In genomic region chr12:98767248-98767647, GRCh38 we compare ENCODE assay signal across 30 cellular contexts.
"Had no signal": no experiment of that assay in that cellular context is flagged by ENCODE, and none has a peak within 500 bp of the region (broad histone marks: within the 10 kb centered on the region; RNA-seq: fewer than 3 reads in every experiment).

No MANE protein-coding gene starts in this region.

- FAIRE-seq: frontal cortex had no signal

- H3K36me3 ChIP-seq: adrenal gland, colonic mucosa, heart left ventricle had no signal

- ATAC-seq: activated CD4-positive, alpha-beta T cell treated with anti-CD3 and anti-CD28 coated beads for 36 hours; activated CD8-positive, alpha-beta memory T cell treated with anti-CD3 and anti-CD28 coated beads, Interleukin-2, amount 10 ng/mL, durations not matched to agents 7 days and 5 days; activated CD8-positive, alpha-beta T cell treated with anti-CD3 and anti-CD28 coated beads, Interleukin-2, amount 10 ng/mL, durations not matched to agents 7 days and 5 days; activated naive CD8-positive, alpha-beta T cell treated with anti-CD3 and anti-CD28 coated beads, Interleukin-2, amount 50 U/mL, for 24 hours; body of pancreas; esophagus mucosa; heart left ventricle had no signal

- DNase-seq: activated CD4-positive, alpha-beta memory T cell treated with anti-CD3 and anti-CD28 coated beads for 36 hours; activated CD4-positive, alpha-beta T cell treated with anti-CD3 and anti-CD28 coated beads for 36 hours; activated CD4-positive, alpha-beta T cell treated with anti-CD3 and anti-CD28 coated beads, Interleukin-2, amount 10 ng/mL, durations not matched to agents 24 days and 14 days; activated CD4-positive, CD25-positive, alpha-beta regulatory T cell; activated CD4-positive, CD25-positive, alpha-beta regulatory T cell treated with anti-CD3 and anti-CD28 coated beads, Interleukin-2, amount 50 U/mL, for 72 hours; activated CD8-positive, alpha-beta memory T cell treated with anti-CD3 and anti-CD28 coated beads, Interleukin-2, amount 10 ng/mL, durations not matched to agents 7 days and 5 days; activated CD8-positive, alpha-beta memory T cell treated with anti-CD3 and anti-CD28 coated beads, Interleukin-2, amount 50 U/mL, for 4 hours; activated CD8-positive, alpha-beta T cell treated with anti-CD3 and anti-CD28 coated beads, Interleukin-2, amount 10 ng/mL, durations not matched to agents 7 days and 5 days; activated effector memory CD4-positive, alpha-beta T cell treated with anti-CD3 and anti-CD28 coated beads, Interleukin-2, amount 50 U/mL, for 16 hours; activated naive CD4-positive, alpha-beta T cell treated with anti-CD3 and anti-CD28 coated beads for 36 hours; activated naive CD8-positive, alpha-beta T cell treated with anti-CD3 and anti-CD28 coated beads for 36 hours; activated naive CD8-positive, alpha-beta T cell treated with anti-CD3 and anti-CD28 coated beads, Interleukin-2, amount 50 U/mL, for 24 hours; activated T-cell treated with anti-CD3 and anti-CD28 coated beads, Interleukin-2, amount 50 U/mL, for 1 hour; activated T-cell treated with anti-CD3 and anti-CD28 coated beads, Interleukin-2, amount 50 U/mL, for 48 hours; adrenal gland; aorta; body of pancreas; central memory CD4-positive, alpha-beta T cell; cerebellar nuclear complex; colonic mucosa; effector memory CD4-positive, alpha-beta T cell; endodermal cell; foreskin fibroblast; heart left ventricle; T-helper 2 cell had no signal

- H3K4me1 Mint-ChIP-seq: activated CD4-positive, alpha-beta T cell treated with anti-CD3 and anti-CD28 coated beads, Interleukin-2, amount 10 ng/mL, durations not matched to agents 24 days and 14 days; activated naive CD4-positive, alpha-beta T cell treated with anti-CD3 and anti-CD28 coated beads, Interleukin-2, amount 50 U/mL, for 24 hours had no signal

- H3K27ac Mint-ChIP-seq: activated CD4-positive, alpha-beta memory T cell treated with anti-CD3 and anti-CD28 coated beads for 36 hours; activated CD4-positive, alpha-beta T cell treated with anti-CD3 and anti-CD28 coated beads for 36 hours; activated CD4-positive, alpha-beta T cell treated with anti-CD3 and anti-CD28 coated beads, Interleukin-2, amount 10 ng/mL, durations not matched to agents 24 days and 14 days; activated CD8-positive, alpha-beta memory T cell treated with anti-CD3 and anti-CD28 coated beads, Interleukin-2, amount 10 ng/mL, durations not matched to agents 7 days and 5 days; activated CD8-positive, alpha-beta T cell treated with anti-CD3 and anti-CD28 coated beads, Interleukin-2, amount 10 ng/mL, durations not matched to agents 7 days and 5 days; activated naive CD4-positive, alpha-beta T cell treated with anti-CD3 and anti-CD28 coated beads for 36 hours; activated naive CD4-positive, alpha-beta T cell treated with anti-CD3 and anti-CD28 coated beads, Interleukin-2, amount 50 U/mL, for 24 hours; activated naive CD8-positive, alpha-beta T cell treated with anti-CD3 and anti-CD28 coated beads for 36 hours; activated naive CD8-positive, alpha-beta T cell treated with anti-CD3 and anti-CD28 coated beads, Interleukin-2, amount 50 U/mL, for 24 hours; activated T-helper 1 cell treated with anti-CD3 and anti-CD28 coated beads, Interleukin-12 subunit alpha, Interleukin-12 subunit beta, Interleukin-2, Interleukin-4 antibody, amounts not matched to agents 30 ng/mL and 10 ng/mL and 1 ng/mL, durations not matched to agents 14 hours and 24 hours and 36 hours; activated T-helper 2 cell treated with anti-CD3 and anti-CD28 coated beads, Interferon-gamma antibody, Interleukin-2, Interleukin-4, amounts not matched to agents 10 μg/mL and 5 μg/mL and 100 μg/mL, durations not matched to agents 14 hours and 24 hours and 36 hours; endodermal cell had no signal

- H3K27ac ChIP-seq: adrenal gland, body of pancreas, colonic mucosa, heart left ventricle had no signal

- H3K4me1 ChIP-seq: adrenal gland, body of pancreas, colonic mucosa, heart left ventricle had no signal

- H3K27me3 ChIP-seq: adrenal gland, body of pancreas, colonic mucosa, heart left ventricle had no signal

- H3K4me3 Mint-ChIP-seq: activated CD4-positive, alpha-beta memory T cell treated with anti-CD3 and anti-CD28 coated beads for 36 hours; activated CD4-positive, alpha-beta T cell treated with anti-CD3 and anti-CD28 coated beads for 36 hours; activated CD4-positive, alpha-beta T cell treated with anti-CD3 and anti-CD28 coated beads, Interleukin-2, amount 10 ng/mL, durations not matched to agents 24 days and 14 days; activated CD8-positive, alpha-beta memory T cell treated with anti-CD3 and anti-CD28 coated beads, Interleukin-2, amount 10 ng/mL, durations not matched to agents 7 days and 5 days; activated CD8-positive, alpha-beta T cell treated with anti-CD3 and anti-CD28 coated beads, Interleukin-2, amount 10 ng/mL, durations not matched to agents 7 days and 5 days; activated naive CD4-positive, alpha-beta T cell treated with anti-CD3 and anti-CD28 coated beads for 36 hours; activated naive CD4-positive, alpha-beta T cell treated with anti-CD3 and anti-CD28 coated beads, Interleukin-2, amount 50 U/mL, for 24 hours; activated naive CD8-positive, alpha-beta T cell treated with anti-CD3 and anti-CD28 coated beads for 36 hours; activated naive CD8-positive, alpha-beta T cell treated with anti-CD3 and anti-CD28 coated beads, Interleukin-2, amount 50 U/mL, for 24 hours; activated T-helper 1 cell treated with anti-CD3 and anti-CD28 coated beads, Interleukin-12 subunit alpha, Interleukin-12 subunit beta, Interleukin-2, Interleukin-4 antibody, amounts not matched to agents 30 ng/mL and 10 ng/mL and 1 ng/mL, durations not matched to agents 14 hours and 24 hours and 36 hours; endodermal cell had no signal

- H3K9me3 Mint-ChIP-seq: activated CD4-positive, alpha-beta memory T cell treated with anti-CD3 and anti-CD28 coated beads for 36 hours; activated CD4-positive, alpha-beta T cell treated with anti-CD3 and anti-CD28 coated beads, Interleukin-2, amount 10 ng/mL, durations not matched to agents 24 days and 14 days; activated naive CD4-positive, alpha-beta T cell treated with anti-CD3 and anti-CD28 coated beads for 36 hours; activated naive CD4-positive, alpha-beta T cell treated with anti-CD3 and anti-CD28 coated beads, Interleukin-2, amount 50 U/mL, for 24 hours; activated naive CD8-positive, alpha-beta T cell treated with anti-CD3 and anti-CD28 coated beads for 36 hours; activated naive CD8-positive, alpha-beta T cell treated with anti-CD3 and anti-CD28 coated beads, Interleukin-2, amount 50 U/mL, for 24 hours had no signal

- H3K9me3 ChIP-seq: adrenal gland, body of pancreas, colonic mucosa, heart left ventricle had no signal

- H3K4me3 ChIP-seq: adrenal gland, body of pancreas, colonic mucosa, heart left ventricle had no signal

- H3K27me3 Mint-ChIP-seq: activated CD4-positive, alpha-beta memory T cell treated with anti-CD3 and anti-CD28 coated beads for 36 hours; activated CD4-positive, alpha-beta T cell treated with anti-CD3 and anti-CD28 coated beads for 36 hours; activated naive CD8-positive, alpha-beta T cell treated with anti-CD3 and anti-CD28 coated beads for 36 hours had no signal

- H3K36me3 Mint-ChIP-seq: activated CD4-positive, alpha-beta memory T cell treated with anti-CD3 and anti-CD28 coated beads for 36 hours; activated CD8-positive, alpha-beta memory T cell treated with anti-CD3 and anti-CD28 coated beads, Interleukin-2, amount 10 ng/mL, durations not matched to agents 7 days and 5 days; activated naive CD4-positive, alpha-beta T cell treated with anti-CD3 and anti-CD28 coated beads, Interleukin-2, amount 50 U/mL, for 24 hours; activated naive CD8-positive, alpha-beta T cell treated with anti-CD3 and anti-CD28 coated beads for 36 hours had no signal
